Comparison of ENCODE assay signal across 19 cellular contexts in the genomic region with DNA sequence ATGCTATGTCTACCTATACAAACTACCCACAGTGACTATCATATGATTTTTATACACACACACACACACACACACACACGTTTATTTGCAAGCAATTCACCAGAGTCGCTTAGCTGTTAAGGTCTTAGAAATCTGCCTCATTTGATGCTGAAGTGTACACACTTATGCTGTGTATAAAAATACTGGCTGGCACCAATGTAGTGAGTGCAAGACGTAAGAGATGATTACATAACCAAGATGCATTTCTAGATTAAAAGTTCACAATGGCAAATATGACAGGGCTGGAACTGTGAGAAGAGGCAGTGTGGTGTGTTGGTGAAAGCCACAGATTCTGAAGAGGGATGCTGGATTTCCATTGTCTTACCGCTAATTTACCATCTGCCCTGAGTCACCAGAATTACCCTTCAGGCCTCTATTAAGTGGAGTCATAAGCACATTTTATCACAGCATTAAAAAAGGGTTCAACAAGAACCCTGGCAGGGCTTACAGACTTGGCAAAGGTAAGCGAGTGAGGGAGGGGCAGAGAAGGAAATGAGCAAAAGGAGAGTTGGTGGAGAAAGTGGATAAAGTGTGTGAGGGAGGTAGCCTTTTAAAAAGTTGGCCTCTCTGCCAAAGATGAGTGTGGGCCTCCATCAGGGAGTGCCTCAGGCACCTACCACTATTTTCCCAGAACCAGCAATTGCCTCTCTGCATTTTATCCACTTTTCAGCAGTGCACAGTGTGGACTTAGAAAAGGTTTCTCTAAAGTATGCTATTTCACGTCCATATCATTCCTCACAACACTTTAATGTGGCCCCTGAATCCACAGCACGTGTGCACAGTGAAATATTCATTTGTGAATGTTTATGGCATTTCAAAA. TPM values are rescaled to one million over a fixed set of nuclear protein-coding genes. Genes with fewer than 3 reads are reported as not detected.
DNase-seq lines count a peak whose midpoint lies in the region; FAIRE-seq and TF ChIP-seq lines count a peak whose summit lies in the region.
"Had no signal": no experiment of that assay in that cellular context is flagged by ENCODE, and none has a peak within 500 bp of the region (broad histone marks: within the 10 kb centered on the region; RNA-seq: fewer than 3 reads in every experiment).

No MANE protein-coding gene starts in this region.

- H3K9me3 ChIP-seq in cardiac muscle cell (ENCODE audit: low read depth), result no peaks in the 10 kb centered on the region
- no peaks in the 10 kb centered on the region for H3K9me3 ChIP-seq in transverse colon
- H3K9me3 ChIP-seq in ovary, result no peaks in the 10 kb centered on the region

- TF ChIP-seq POLR2A in transverse colon (IDR thresholded peaks at IDR 0.05) (no peak), ovary (IDR thresholded peaks at IDR 0.05) (no peak)

- H3K36me3 ChIP-seq in cardiac muscle cell (peaks cover 44% of the 10 kb centered on the region), transverse colon (no peaks in the 10 kb centered on the region), ovary (no peaks in the 10 kb centered on the region)

- TF ChIP-seq EP300 in transverse colon (IDR thresholded peaks at IDR 0.05; ENCODE audit: low read depth), result no peak
- TF ChIP-seq EP300 in ovary (IDR thresholded peaks at IDR 0.05), result no peak

- H3K27ac ChIP-seq in cardiac muscle cell, result peak overlapping the region; percentile 49
- peak overlapping the region; percentile 27 to 96 (median 46) for H3K27ac ChIP-seq in transverse colon
- no peak overlapping the region for H3K27ac ChIP-seq in ovary
- H3K27ac ChIP-seq: parathyroid adenoma, skin epidermis had no signal

- TF ChIP-seq CTCF in cardiac muscle cell (IDR thresholded peaks at IDR 0.05; ENCODE audit: low read depth, low read length), result no peak
- TF ChIP-seq CTCF in transverse colon (IDR thresholded peaks at IDR 0.05), result no peak
- no peak for TF ChIP-seq CTCF in ovary (IDR thresholded peaks at IDR 0.05)

- no peak for FAIRE-seq in RCC 7860 (lab: Jason Lieb, UNC)
- FAIRE-seq: A204.1, K562 had no signal

- DNase-seq in NCI-H2029 (lab: John Stamatoyannopoulos, UW) (peak; percentile 1), NCI-H2029 treated with DMSO at 0.1 percent for 48 hours (lab: John Stamatoyannopoulos, UW) (no peak), NCI-H69 (lab: John Stamatoyannopoulos, UW) (peak; percentile 79), cardiac muscle cell (ENCODE audit: low read depth in 1 of 2, low spot score in 1 of 2) (no peak), transverse colon (no peak), ovary (no peak), OCI-M2 (lab: John Stamatoyannopoulos, UW; ENCODE audit: unreplicated experiment) (no peak), RCC 7860 (ENCODE audit: low spot score) (no peak)
- DNase-seq: activated CD4-positive, alpha-beta T cell treated with anti-CD3 and anti-CD28 coated beads, Interleukin-2, amount 10 ng/mL, durations not matched to agents 24 days and 14 days; CD4-positive, CD25-positive, alpha-beta regulatory T cell; central memory CD4-positive, alpha-beta T cell; effector memory CD8-positive, alpha-beta T cell; NCI-H1694 treated with DMSO at 0.1 percent for 48 hours; NCI-H526; OCI-M1 had no signal

- peaks cover 38% of the 10 kb centered on the region for H3K4me1 ChIP-seq in cardiac muscle cell (ENCODE audit: low read depth)
- peaks cover 0 to 22% (median 4%) of the 10 kb centered on the region in 4 donors for H3K4me1 ChIP-seq in transverse colon
- H3K4me1 ChIP-seq in ovary (ENCODE audit: insufficient read depth), result peaks cover 1% of the 10 kb centered on the region
- H3K4me1 ChIP-seq: parathyroid adenoma had no signal

- H3K4me3 ChIP-seq in cardiac muscle cell (no peak overlapping the region), transverse colon (no peak overlapping the region), ovary (no peak overlapping the region)
- H3K4me3 ChIP-seq: K562, skin epidermis had no signal

- in situ Hi-C loops in transverse colon (cut with MboI; ENCODE audit: low pct_ligation_motif_present in 1 of 4, low pct_unique_long_range_greater_than_20kb in 1 of 4, low sequenced_read_pairs in 3 of 4), result no loop called here

- H3K27me3 ChIP-seq in cardiac muscle cell (no peaks in the 10 kb centered on the region), transverse colon (no peaks in the 10 kb centered on the region), ovary (no peaks in the 10 kb centered on the region)

- WGBS in transverse colon (ENCODE audit: low coverage in 1 of 2), 2 donors, result 38% methylated on average over 5 to 7 of the region's 7 CpGs
- 62 to 86% (median 78%) methylated on average over 7 of the region's 7 CpGs for WGBS in ovary, 3 donors

- intact Hi-C loops in transverse colon (cut with DNase I; ENCODE audit: low total_unique reads), result no loop called here
- intact Hi-C loops in ovary (cut with DNase I), result no loop called here

RNA-seq across cellular contexts. Expression of a gene that starts 21.5 kb away (rescaled TPM):
- total RNA-seq in cardiac muscle cell, result 92.6 and 115 TPM in 2 replicates
- 121 and 149 TPM in 2 replicates for polyA plus RNA-seq in cardiac muscle cell
- 100 to 1,000 TPM in 1 of 4 donors, 10 to 100 TPM in 3; 25.9 to 129 (median 28.8) TPM for total RNA-seq in transverse colon
- total RNA-seq in ovary, result 100 to 1,000 TPM in 2 of 7 donors, 10 to 100 TPM in 5; 33.9 to 163 (median 92.3) TPM
- polyA plus RNA-seq in ovary, result 10 to 100 TPM; 19.4 to 50.2 TPM
- total RNA-seq: activated CD4-positive, alpha-beta T cell treated with anti-CD3 and anti-CD28 coated beads, Interleukin-2, amount 10 ng/mL, durations not matched to agents 24 days and 14 days had no signal
- polyA plus RNA-seq: CD4-positive, CD25-positive, alpha-beta regulatory T cell had no signal

Comparison
In these comparisons a context has a peak if more than half of its experiments do, and no peak if none do; other contexts are left out.
1. DNase-seq: peak in NCI-H2029 (single experiment) and NCI-H69 (single experiment); none in NCI-H2029 treated with DMSO at 0.1 percent for 48 hours (single experiment), cardiac muscle cell (0 of 2), transverse colon (single experiment), ovary (0 of 5), OCI-M2 (single experiment) and RCC 7860 (single experiment).
2. H3K27ac ChIP-seq: peak in cardiac muscle cell (single experiment) and transverse colon (4 of 4); none in ovary (0 of 2).